Comparison of ENCODE assay signal across 1 cellular context in genomic region chr1:212503714-212504113, GRCh38.
TF ChIP-seq lines count a peak whose summit lies in the region.

No MANE protein-coding gene starts in this region.

TF ChIP-seq in GM12878, 131 proteins besides CTCF, POLR2A, EP300 and RAD21 (continued from another document):
- TF ChIP-seq, protein P1, sequence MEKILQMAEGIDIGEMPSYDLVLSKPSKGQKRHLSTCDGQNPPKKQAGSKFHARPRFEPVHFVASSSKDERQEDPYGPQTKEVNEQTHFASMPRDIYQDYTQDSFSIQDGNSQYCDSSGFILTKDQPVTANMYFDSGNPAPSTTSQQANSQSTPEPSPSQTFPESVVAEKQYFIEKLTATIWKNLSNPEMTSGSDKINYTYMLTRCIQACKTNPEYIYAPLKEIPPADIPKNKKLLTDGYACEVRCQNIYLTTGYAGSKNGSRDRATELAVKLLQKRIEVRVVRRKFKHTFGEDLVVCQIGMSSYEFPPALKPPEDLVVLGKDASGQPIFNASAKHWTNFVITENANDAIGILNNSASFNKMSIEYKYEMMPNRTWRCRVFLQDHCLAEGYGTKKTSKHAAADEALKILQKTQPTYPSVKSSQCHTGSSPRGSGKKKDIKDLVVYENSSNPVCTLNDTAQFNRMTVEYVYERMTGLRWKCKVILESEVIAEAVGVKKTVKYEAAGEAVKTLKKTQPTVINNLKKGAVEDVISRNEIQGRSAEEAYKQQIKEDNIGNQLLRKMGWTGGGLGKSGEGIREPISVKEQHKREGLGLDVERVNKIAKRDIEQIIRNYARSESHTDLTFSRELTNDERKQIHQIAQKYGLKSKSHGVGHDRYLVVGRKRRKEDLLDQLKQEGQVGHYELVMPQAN (conservative IDR thresholded peaks at IDR 0.05): no peak
- no peak for TF ChIP-seq RAD51 (IDR thresholded peaks at IDR 0.05)
- TF ChIP-seq STAT1 (conservative IDR thresholded peaks at IDR 0.05): no peak
- no peak for TF ChIP-seq SKIL (IDR thresholded peaks at IDR 0.05; ENCODE audit: low read depth, poor library complexity, severe bottlenecking)
- TF ChIP-seq NFXL1 (IDR thresholded peaks at IDR 0.05; ENCODE audit: borderline replicate concordance): no peak
- TF ChIP-seq, protein P2, sequence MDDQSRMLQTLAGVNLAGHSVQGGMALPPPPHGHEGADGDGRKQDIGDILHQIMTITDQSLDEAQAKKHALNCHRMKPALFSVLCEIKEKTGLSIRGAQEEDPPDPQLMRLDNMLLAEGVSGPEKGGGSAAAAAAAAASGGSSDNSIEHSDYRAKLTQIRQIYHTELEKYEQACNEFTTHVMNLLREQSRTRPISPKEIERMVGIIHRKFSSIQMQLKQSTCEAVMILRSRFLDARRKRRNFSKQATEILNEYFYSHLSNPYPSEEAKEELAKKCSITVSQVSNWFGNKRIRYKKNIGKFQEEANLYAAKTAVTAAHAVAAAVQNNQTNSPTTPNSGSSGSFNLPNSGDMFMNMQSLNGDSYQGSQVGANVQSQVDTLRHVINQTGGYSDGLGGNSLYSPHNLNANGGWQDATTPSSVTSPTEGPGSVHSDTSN (IDR thresholded peaks at IDR 0.05; ENCODE audit: insufficient replicate concordance, low read depth, low read length): no peak
- TF ChIP-seq GATAD2B (conservative IDR thresholded peaks at IDR 0.05; ENCODE audit: low read depth): no peak
- no peak for TF ChIP-seq NRF1 (conservative IDR thresholded peaks at IDR 0.05; ENCODE audit: low read depth, low read length)
TF ChIP-seq in GM12878: peak in this region for 0.
